In genomic region chr5:64384761-64385160, GRCh38 we compare ENCODE assay signal across 8 cellular contexts.
A peak's percentile ranks its signal among the peaks of the same experiment; 100 is the strongest.
DNase-seq lines count a peak whose midpoint lies in the region; ATAC-seq and TF ChIP-seq lines count a peak whose summit lies in the region.

No MANE protein-coding gene starts in this region.

- H3K4me3 Mint-ChIP-seq in endothelial cell (ENCODE audit: unreplicated experiment): no peak overlapping the region
- no peak overlapping the region for H3K4me3 Mint-ChIP-seq in activated CD4-positive, alpha-beta T cell treated with anti-CD3 and anti-CD28 coated beads, Interleukin-2, amount 10 ng/mL, durations not matched to agents 7 days and 5 days

- no peak overlapping the region for H3K27ac ChIP-seq in suprapubic skin

- no peak overlapping the region for H3K27ac Mint-ChIP-seq in endothelial cell (ENCODE audit: unreplicated experiment)
- no peak overlapping the region for H3K27ac Mint-ChIP-seq in activated CD4-positive, alpha-beta T cell treated with anti-CD3 and anti-CD28 coated beads, Interleukin-2, amount 10 ng/mL, durations not matched to agents 7 days and 5 days

- peaks cover 4% of the 10 kb centered on the region for H3K9me3 ChIP-seq in suprapubic skin

- CTCF ChIA-PET in activated CD4-positive, alpha-beta T cell treated with anti-CD3 and anti-CD28 coated beads, Interleukin-2, amount 10 ng/mL, durations not matched to agents 7 days and 5 days (lab: Charles Lee): no interaction called here

- peak; percentile 52 for DNase-seq in GM12865 (ENCODE audit: low read depth)
- peak; percentile 45 for DNase-seq in endothelial cell (ENCODE audit: low spot score)
- no peak for DNase-seq in NCI-H524 treated with DMSO at 0.1 percent for 48 hours (lab: John Stamatoyannopoulos, UW)
- no peak for DNase-seq in activated CD4-positive, alpha-beta T cell treated with anti-CD3 and anti-CD28 coated beads, Interleukin-2, amount 10 ng/mL, durations not matched to agents 7 days and 5 days
- no peak for DNase-seq in suprapubic skin (ENCODE audit: low spot score in 2 of 2)

- no peaks in the 10 kb centered on the region for H3K36me3 Mint-ChIP-seq in endothelial cell (ENCODE audit: low read depth, unreplicated experiment)
- H3K36me3 Mint-ChIP-seq in activated CD4-positive, alpha-beta T cell treated with anti-CD3 and anti-CD28 coated beads, Interleukin-2, amount 10 ng/mL, durations not matched to agents 7 days and 5 days (ENCODE audit: low read depth): no peaks in the 10 kb centered on the region

- peak; percentile 26 for TF ChIP-seq CTCF in GM12865 (IDR thresholded peaks at IDR 0.05; ENCODE audit: insufficient read depth, low read depth, low read length, missing control alignments)
- peak; percentile 59 for TF ChIP-seq CTCF in endothelial cell (IDR thresholded peaks at IDR 0.05; ENCODE audit: unreplicated experiment)
- no peak for TF ChIP-seq CTCF in suprapubic skin (IDR thresholded peaks at IDR 0.05)

- H3K4me3 ChIP-seq in GM12865 (ENCODE audit: low read depth, low read length) (no peak overlapping the region), suprapubic skin (no peak overlapping the region)

- no peaks in the 10 kb centered on the region for H3K4me1 ChIP-seq in suprapubic skin

- no peaks in the 10 kb centered on the region for H3K4me1 Mint-ChIP-seq in endothelial cell (ENCODE audit: unreplicated experiment)
- no peaks in the 10 kb centered on the region for H3K4me1 Mint-ChIP-seq in activated CD4-positive, alpha-beta T cell treated with anti-CD3 and anti-CD28 coated beads, Interleukin-2, amount 10 ng/mL, durations not matched to agents 7 days and 5 days

- no peaks in the 10 kb centered on the region for H3K36me3 ChIP-seq in suprapubic skin

- H3K9me3 Mint-ChIP-seq in endothelial cell (ENCODE audit: unreplicated experiment): no peaks in the 10 kb centered on the region
- H3K9me3 Mint-ChIP-seq in activated CD4-positive, alpha-beta T cell treated with anti-CD3 and anti-CD28 coated beads, Interleukin-2, amount 10 ng/mL, durations not matched to agents 7 days and 5 days: no peaks in the 10 kb centered on the region

- H3K27me3 Mint-ChIP-seq in endothelial cell (ENCODE audit: unreplicated experiment): no peaks in the 10 kb centered on the region
- no peaks in the 10 kb centered on the region for H3K27me3 Mint-ChIP-seq in activated CD4-positive, alpha-beta T cell treated with anti-CD3 and anti-CD28 coated beads, Interleukin-2, amount 10 ng/mL, durations not matched to agents 7 days and 5 days

- TF ChIP-seq EP300 in Ishikawa (IDR thresholded peaks at IDR 0.05; ENCODE audit: borderline replicate concordance) (no peak), suprapubic skin (IDR thresholded peaks at IDR 0.05) (no peak)

- POLR2A ChIA-PET in activated CD4-positive, alpha-beta T cell treated with anti-CD3 and anti-CD28 coated beads, Interleukin-2, amount 10 ng/mL, durations not matched to agents 7 days and 5 days (lab: Charles Lee): no interaction called here

- H3K27me3 ChIP-seq in suprapubic skin: no peaks in the 10 kb centered on the region

- TF ChIP-seq RAD21 in Ishikawa (IDR thresholded peaks at IDR 0.05; ENCODE audit: low read depth): 0 out of 2 replicates have a peak, but pooled peaks have one; percentile 9

- ATAC-seq in GM21529 (IDR thresholded peaks at IDR 0.05; ENCODE audit: unreplicated experiment) (peak; percentile 90), HG02840 (IDR thresholded peaks at IDR 0.05; ENCODE audit: low FRiP score, unreplicated experiment) (no peak)

- no peak for TF ChIP-seq POLR2A in suprapubic skin (IDR thresholded peaks at IDR 0.05)

TF ChIP-seq in Ishikawa, 13 proteins besides CTCF, POLR2A, EP300 and RAD21:
- 0 out of 2 replicates have a peak, but pooled peaks have one; percentile 21 for TF ChIP-seq YY1 (IDR thresholded peaks at IDR 0.05; ENCODE audit: low read depth)
- TF ChIP-seq ZBTB7A (IDR thresholded peaks at IDR 0.05; ENCODE audit: low read depth): no peak
- TF ChIP-seq NFIC (IDR thresholded peaks at IDR 0.05): peak; percentile 65

Comparison
In these comparisons a context has a peak if more than half of its experiments do, and no peak if none do; other contexts are left out.
1. DNase-seq: peak in GM12865 (single experiment) and endothelial cell (single experiment); none in NCI-H524 treated with DMSO at 0.1 percent for 48 hours (single experiment), activated CD4-positive, alpha-beta T cell treated with anti-CD3 and anti-CD28 coated beads, Interleukin-2, amount 10 ng/mL, durations not matched to agents 7 days and 5 days (single experiment) and suprapubic skin (0 of 2).
2. CTCF ChIP-seq: peak in GM12865 (single experiment) and endothelial cell (single experiment); none in suprapubic skin (0 of 2).